ENCODE assay signal across 8 cellular contexts in the genomic region with DNA sequence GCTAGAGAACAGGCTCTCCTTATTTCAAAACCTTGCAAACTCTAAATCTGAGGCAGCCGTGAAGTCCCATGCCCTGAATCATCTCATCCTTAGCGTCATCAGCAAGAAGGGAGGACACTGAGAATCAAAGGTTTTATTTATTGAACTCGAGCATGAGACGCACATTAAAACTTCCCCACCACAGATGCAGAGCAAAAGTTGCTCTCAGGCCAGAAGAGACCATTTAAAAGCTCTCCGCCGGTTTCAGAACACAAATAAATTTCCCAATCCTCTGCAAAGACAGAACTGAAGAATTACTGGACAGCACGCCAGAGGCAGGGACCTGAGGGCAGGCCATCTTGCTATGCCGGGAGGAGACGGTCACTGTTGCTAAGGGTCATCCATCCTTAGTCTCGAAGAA. TPM values are rescaled to one million over a fixed set of nuclear protein-coding genes. Genes with fewer than 3 reads are reported as not detected.
A peak's percentile ranks its signal among the peaks of the same experiment; 100 is the strongest.
DNase-seq lines count a peak whose midpoint lies in the region; ATAC-seq and TF ChIP-seq lines count a peak whose summit lies in the region.

No MANE protein-coding gene starts in this region.

- peaks cover 35% of the 10 kb centered on the region in 2 donors for H3K4me1 Mint-ChIP-seq in natural killer cell treated with Interleukin-12 subunit alpha and Interleukin-12 subunit beta and Interleukin-15 and Interleukin-18, amount 100 ng/mL, for 72 hours (ENCODE audit: low read depth in 2 of 2)

- H3K27ac Mint-ChIP-seq in natural killer cell treated with Interleukin-12 subunit alpha and Interleukin-12 subunit beta and Interleukin-15 and Interleukin-18, amount 100 ng/mL, for 72 hours: peak overlapping the region; percentile 88 to 93

- H3K4me2 ChIP-seq in BLaER1 (peak overlapping the region; percentile 96), Loucy (ENCODE audit: low read depth, low read length, poor library complexity, severe bottlenecking) (peak overlapping the region; percentile 95)

- H4K20me1 ChIP-seq in BLaER1: peaks cover 54% of the 10 kb centered on the region
- H4K20me1 ChIP-seq in Loucy (ENCODE audit: insufficient read depth, low read length, poor library complexity, severe bottlenecking): peaks cover 34% of the 10 kb centered on the region

- H3K4me3 Mint-ChIP-seq in natural killer cell treated with Interleukin-12 subunit alpha and Interleukin-12 subunit beta and Interleukin-15 and Interleukin-18, amount 100 ng/mL, for 72 hours: peak overlapping the region; percentile 100

- H3K4me3 ChIP-seq in BLaER1: peak overlapping the region; percentile 73
- peak overlapping the region; percentile 78 for H3K4me3 ChIP-seq in Loucy (ENCODE audit: low read length, poor library complexity, severe bottlenecking)

- TF ChIP-seq CTCF in Loucy (conservative IDR thresholded peaks at IDR 0.05; ENCODE audit: low read length): no peak

- H3K9ac ChIP-seq in BLaER1: peak overlapping the region; percentile 80
- peak overlapping the region; percentile 67 for H3K9ac ChIP-seq in Loucy (ENCODE audit: low read depth, low read length, poor library complexity, severe bottlenecking)

- H3K4me1 ChIP-seq in BLaER1 (peaks cover 31% of the 10 kb centered on the region), Loucy (ENCODE audit: insufficient read depth, low read length, poor library complexity, severe bottlenecking) (peaks cover 43% of the 10 kb centered on the region)

- no peak for ATAC-seq in natural killer cell treated with Interleukin-12 subunit alpha and Interleukin-12 subunit beta and Interleukin-15 and Interleukin-18, amount 100 ng/mL, for 72 hours
- no peak for ATAC-seq in HG02870 (IDR thresholded peaks at IDR 0.05; ENCODE audit: unreplicated experiment)

- peak; percentile 35 for DNase-seq in dermis blood vessel endothelial cell
- no peak for DNase-seq in natural killer cell treated with Interleukin-12 subunit alpha and Interleukin-12 subunit beta and Interleukin-15 and Interleukin-18, amount 100 ng/mL, for 72 hours (ENCODE audit: low spot score)
- DNase-seq in amygdala (lab: John Stamatoyannopoulos, UW): no peak
- no peak for DNase-seq in COR-L47 (lab: John Stamatoyannopoulos, UW)
- no peak for DNase-seq in NCI-H748 treated with DMSO at 0.1 percent for 48 hours (lab: John Stamatoyannopoulos, UW)

- H3K9me3 Mint-ChIP-seq in natural killer cell treated with Interleukin-12 subunit alpha and Interleukin-12 subunit beta and Interleukin-15 and Interleukin-18, amount 100 ng/mL, for 72 hours: no peaks in the 10 kb centered on the region

- no peaks in the 10 kb centered on the region for H3F3A ChIP-seq in Loucy (ENCODE audit: low read depth)

- no peaks in the 10 kb centered on the region for H3K9me2 ChIP-seq in Loucy (replicated peaks; ENCODE audit: low read depth, low read length)

- H3K27me3 Mint-ChIP-seq in natural killer cell treated with Interleukin-12 subunit alpha and Interleukin-12 subunit beta and Interleukin-15 and Interleukin-18, amount 100 ng/mL, for 72 hours: no peaks in the 10 kb centered on the region

- peak overlapping the region; percentile 71 for H3K27ac ChIP-seq in BLaER1

- H3K9me3 ChIP-seq in BLaER1: no peaks in the 10 kb centered on the region
- no peaks in the 10 kb centered on the region for H3K9me3 ChIP-seq in Loucy (ENCODE audit: insufficient read depth, low read depth, low read length)

- H3K36me3 ChIP-seq in BLaER1 (peaks cover 48% of the 10 kb centered on the region), Loucy (ENCODE audit: insufficient read depth, low read length) (no peaks in the 10 kb centered on the region; the same call in 1 of the 2 replicates)

- H2AFZ ChIP-seq in Loucy (ENCODE audit: low read length): no peak overlapping the region

- H3K27me3 ChIP-seq in BLaER1 (no peaks in the 10 kb centered on the region), Loucy (ENCODE audit: insufficient read depth, low read length, poor library complexity, severe bottlenecking) (no peaks in the 10 kb centered on the region)

- H3K79me2 ChIP-seq in Loucy (ENCODE audit: insufficient read depth, low read length): peaks cover 67% of the 10 kb centered on the region

- peaks cover 25% of the 10 kb centered on the region for H3K36me3 Mint-ChIP-seq in natural killer cell treated with Interleukin-12 subunit alpha and Interleukin-12 subunit beta and Interleukin-15 and Interleukin-18, amount 100 ng/mL, for 72 hours

RNA-seq across cellular contexts. Expression of gene AMMECR1L, which starts 1.3 kb away (rescaled TPM):
- 20.1 and 20.6 TPM in 2 replicates for total RNA-seq in dermis blood vessel endothelial cell
- 10 to 100 TPM; 20.6 to 24.9 TPM for total RNA-seq in natural killer cell treated with Interleukin-12 subunit alpha and Interleukin-12 subunit beta and Interleukin-15 and Interleukin-18, amount 100 ng/mL, for 72 hours

RNA-seq across cellular contexts. Expression of gene POLR2D, which starts 26.5 kb away (rescaled TPM):
- total RNA-seq in dermis blood vessel endothelial cell: 25.0 and 35.6 TPM in 2 replicates
- 10 to 100 TPM; 54.7 to 71.9 TPM for total RNA-seq in natural killer cell treated with Interleukin-12 subunit alpha and Interleukin-12 subunit beta and Interleukin-15 and Interleukin-18, amount 100 ng/mL, for 72 hours
